Comparison of ENCODE assay signal across 11 cellular contexts in the genomic region with DNA sequence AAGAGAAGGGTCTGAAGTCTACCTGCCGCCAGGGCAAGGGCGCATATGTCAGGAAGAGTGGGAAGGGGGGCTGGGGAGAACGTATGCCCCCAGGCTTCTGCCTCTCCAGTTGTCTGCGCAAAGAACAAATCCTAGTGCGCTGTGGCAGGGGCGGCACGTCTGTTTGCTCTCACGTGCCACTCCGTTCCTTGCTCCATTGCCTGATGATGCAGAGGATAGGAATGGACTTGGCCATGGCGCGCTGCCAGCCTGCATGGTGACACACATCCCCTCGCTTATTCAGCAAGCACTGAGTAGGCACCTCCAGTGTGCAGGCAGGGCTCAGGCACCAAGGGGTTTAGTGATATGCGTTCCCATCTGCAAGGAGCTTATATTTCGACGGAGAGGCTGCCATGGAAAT.
DNase-seq lines count a peak whose midpoint lies in the region; ATAC-seq, FAIRE-seq and TF ChIP-seq lines count a peak whose summit lies in the region.
"Had no signal": no experiment of that assay in that cellular context is flagged by ENCODE, and none has a peak within 500 bp of the region (broad histone marks: within the 10 kb centered on the region; RNA-seq: fewer than 3 reads in every experiment).

No MANE protein-coding gene starts in this region.

- DNase-seq in HFF-Myc (ENCODE audit: extremely low read depth, low read depth), result peak; percentile 26
- DNase-seq in fibroblast of peridontal ligament (ENCODE audit: extremely low read depth), result peak; percentile 36
- DNase-seq in urothelium cell line (ENCODE audit: low spot score), result peak; percentile 91
- no peak for DNase-seq in activated CD8-positive, alpha-beta memory T cell treated with anti-CD3 and anti-CD28 coated beads for 24 hours
- no peak for DNase-seq in T-helper 9 cell
- no peak for DNase-seq in activated naive CD4-positive, alpha-beta T cell (lab: John Stamatoyannopoulos, UW)
- DNase-seq: activated naive CD8-positive, alpha-beta T cell treated with anti-CD3 and anti-CD28 coated beads for 36 hours; effector memory CD4-positive, alpha-beta T cell; NCI-H146; retina had no signal

- peak; percentile 99 for FAIRE-seq in urothelium cell line (lab: Jason Lieb, UNC)

- no peak overlapping the region for H3K4me3 ChIP-seq in HFF-Myc (replicated peaks; ENCODE audit: low read depth, low read length)

- peak; percentile 51; the same call in 2 of the 3 replicates for ATAC-seq in SK-N-SH treated with all-trans-retinoic acid at 6 μM for 48 hours

- TF ChIP-seq CTCF in HFF-Myc (IDR thresholded peaks at IDR 0.05; ENCODE audit: low read depth, low read length, missing control alignments), result no peak

TF ChIP-seq in SK-N-SH treated with all-trans-retinoic acid at 6 μM for 48 hours, 23 proteins besides CTCF, POLR2A, EP300 and RAD21:
- TF ChIP-seq ZNF8 (CRISPR knock-in tag; IDR thresholded peaks at IDR 0.05) (no peak), ISL1 (CRISPR knock-in tag; IDR thresholded peaks at IDR 0.05) (no peak), TOX (CRISPR knock-in tag; IDR thresholded peaks at IDR 0.05; ENCODE audit: borderline replicate concordance) (no peak), GLIS3 (CRISPR knock-in tag; IDR thresholded peaks at IDR 0.05) (no peak), ZNF70 (CRISPR knock-in tag; IDR thresholded peaks at IDR 0.05) (no peak), BACH2 (CRISPR knock-in tag; IDR thresholded peaks at IDR 0.05; ENCODE audit: borderline replicate concordance) (no peak), RARB (CRISPR knock-in tag; IDR thresholded peaks at IDR 0.05) (no peak)
- TF ChIP-seq, protein P1, sequence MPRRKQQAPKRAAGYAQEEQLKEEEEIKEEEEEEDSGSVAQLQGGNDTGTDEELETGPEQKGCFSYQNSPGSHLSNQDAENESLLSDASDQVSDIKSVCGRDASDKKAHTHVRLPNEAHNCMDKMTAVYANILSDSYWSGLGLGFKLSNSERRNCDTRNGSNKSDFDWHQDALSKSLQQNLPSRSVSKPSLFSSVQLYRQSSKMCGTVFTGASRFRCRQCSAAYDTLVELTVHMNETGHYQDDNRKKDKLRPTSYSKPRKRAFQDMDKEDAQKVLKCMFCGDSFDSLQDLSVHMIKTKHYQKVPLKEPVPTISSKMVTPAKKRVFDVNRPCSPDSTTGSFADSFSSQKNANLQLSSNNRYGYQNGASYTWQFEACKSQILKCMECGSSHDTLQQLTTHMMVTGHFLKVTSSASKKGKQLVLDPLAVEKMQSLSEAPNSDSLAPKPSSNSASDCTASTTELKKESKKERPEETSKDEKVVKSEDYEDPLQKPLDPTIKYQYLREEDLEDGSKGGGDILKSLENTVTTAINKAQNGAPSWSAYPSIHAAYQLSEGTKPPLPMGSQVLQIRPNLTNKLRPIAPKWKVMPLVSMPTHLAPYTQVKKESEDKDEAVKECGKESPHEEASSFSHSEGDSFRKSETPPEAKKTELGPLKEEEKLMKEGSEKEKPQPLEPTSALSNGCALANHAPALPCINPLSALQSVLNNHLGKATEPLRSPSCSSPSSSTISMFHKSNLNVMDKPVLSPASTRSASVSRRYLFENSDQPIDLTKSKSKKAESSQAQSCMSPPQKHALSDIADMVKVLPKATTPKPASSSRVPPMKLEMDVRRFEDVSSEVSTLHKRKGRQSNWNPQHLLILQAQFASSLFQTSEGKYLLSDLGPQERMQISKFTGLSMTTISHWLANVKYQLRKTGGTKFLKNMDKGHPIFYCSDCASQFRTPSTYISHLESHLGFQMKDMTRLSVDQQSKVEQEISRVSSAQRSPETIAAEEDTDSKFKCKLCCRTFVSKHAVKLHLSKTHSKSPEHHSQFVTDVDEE (CRISPR knock-in tag; IDR thresholded peaks at IDR 0.05), result no peak
- TF ChIP-seq, protein P2, sequence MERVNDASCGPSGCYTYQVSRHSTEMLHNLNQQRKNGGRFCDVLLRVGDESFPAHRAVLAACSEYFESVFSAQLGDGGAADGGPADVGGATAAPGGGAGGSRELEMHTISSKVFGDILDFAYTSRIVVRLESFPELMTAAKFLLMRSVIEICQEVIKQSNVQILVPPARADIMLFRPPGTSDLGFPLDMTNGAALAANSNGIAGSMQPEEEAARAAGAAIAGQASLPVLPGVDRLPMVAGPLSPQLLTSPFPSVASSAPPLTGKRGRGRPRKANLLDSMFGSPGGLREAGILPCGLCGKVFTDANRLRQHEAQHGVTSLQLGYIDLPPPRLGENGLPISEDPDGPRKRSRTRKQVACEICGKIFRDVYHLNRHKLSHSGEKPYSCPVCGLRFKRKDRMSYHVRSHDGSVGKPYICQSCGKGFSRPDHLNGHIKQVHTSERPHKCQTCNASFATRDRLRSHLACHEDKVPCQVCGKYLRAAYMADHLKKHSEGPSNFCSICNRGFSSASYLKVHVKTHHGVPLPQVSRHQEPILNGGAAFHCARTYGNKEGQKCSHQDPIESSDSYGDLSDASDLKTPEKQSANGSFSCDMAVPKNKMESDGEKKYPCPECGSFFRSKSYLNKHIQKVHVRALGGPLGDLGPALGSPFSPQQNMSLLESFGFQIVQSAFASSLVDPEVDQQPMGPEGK (CRISPR knock-in tag; IDR thresholded peaks at IDR 0.05; ENCODE audit: borderline replicate concordance), result no peak

Comparison
In these comparisons a context has a peak if more than half of its experiments do, and no peak if none do; other contexts are left out.
1. DNase-seq: peak in HFF-Myc (single experiment), fibroblast of peridontal ligament (single experiment) and urothelium cell line (single experiment); none in activated CD8-positive, alpha-beta memory T cell treated with anti-CD3 and anti-CD28 coated beads for 24 hours (single experiment), T-helper 9 cell (single experiment) and activated naive CD4-positive, alpha-beta T cell (0 of 4).